8 cellular contexts compared by ENCODE assay signal in genomic region chr15:59687831-59688230, GRCh38. TPM values are rescaled to one million over a fixed set of nuclear protein-coding genes. Genes with fewer than 3 reads are reported as not detected.
DNase-seq lines count a peak whose midpoint lies in the region; ATAC-seq, FAIRE-seq and TF ChIP-seq lines count a peak whose summit lies in the region.

No MANE protein-coding gene starts in this region.

- H3K36me3 ChIP-seq in heart left ventricle, result peaks cover 0 to 25% (median 4%) of the 10 kb centered on the region in 9 donors
- no peaks in the 10 kb centered on the region for H3K36me3 ChIP-seq in GM12878 (ENCODE audit: control insufficient read depth in 2 of 2, insufficient read depth in 2 of 2, low read length in 1 of 2)
- peaks cover 2 to 7% of the 10 kb centered on the region in 2 experiments; a peak in 3 of 5 replicates for H3K36me3 ChIP-seq in HepG2 (replicated peaks in 1 of 2; ENCODE audit: control insufficient read depth in 1 of 2, insufficient read depth in 2 of 2, low read length in 2 of 2)
- peaks cover 0 to 11% (median 0%) of the 10 kb centered on the region in 4 donors for H3K36me3 ChIP-seq in upper lobe of left lung

- POLR2A ChIA-PET in GM12878 (lab: Charles Lee), result no interaction called here
- POLR2A ChIA-PET in HepG2 (lab: Yijun Ruan, JAX), result interaction anchor here (1.8 to 2.5 kb wide), 2 partner anchors 31 to 37 kb away, joined by 3 to 17 read pairs; partner anchors contain the start of gene GTF2A2

- H3K79me2 ChIP-seq in GM12878 (ENCODE audit: control insufficient read depth, insufficient read depth, low read length) (peaks cover 59% of the 10 kb centered on the region), HepG2 (ENCODE audit: insufficient read depth, low read length) (peaks cover 57% of the 10 kb centered on the region)

- H2AFZ ChIP-seq in GM12878 (ENCODE audit: control insufficient read depth, low read depth, low read length) (no peak overlapping the region), HepG2 (ENCODE audit: low read length) (no peak overlapping the region)

- ATAC-seq in heart left ventricle, result no peak
- no peak for ATAC-seq in left ventricle myocardium superior
- ATAC-seq in GM12878, result peak; percentile 41
- ATAC-seq in HepG2, result no peak
- peak in 1 of 2 donors; percentile 24 for ATAC-seq in upper lobe of left lung (ENCODE audit: low FRiP score in 2 of 2)
- no peak for ATAC-seq in GM18505 (IDR thresholded peaks at IDR 0.05; ENCODE audit: unreplicated experiment)
- ATAC-seq in GM18520 (IDR thresholded peaks at IDR 0.05; ENCODE audit: unreplicated experiment), result no peak

- TF ChIP-seq CTCF in heart left ventricle (IDR thresholded peaks at IDR 0.05) (peak in 1 of 12 donors; percentile 8), GM12878 (IDR thresholded peaks at IDR 0.05 in 2 of 3, conservative IDR thresholded peaks at IDR 0.05 in 1 of 3; ENCODE audit: control insufficient read depth in 2 of 3, extremely low read depth in 1 of 3, insufficient read depth in 1 of 3, low read depth in 3 of 3, low read length in 3 of 3) (no peak), HepG2 (CRISPR knock-in tag; IDR thresholded peaks at IDR 0.05) (no peak), upper lobe of left lung (IDR thresholded peaks at IDR 0.05) (peak in 2 of 6 experiments; percentile 48 to 56)

- H3K4me1 ChIP-seq in heart left ventricle (peaks cover 0 to 59% (median 36%) of the 10 kb centered on the region in 12 donors), GM12878 (ENCODE audit: control insufficient read depth, insufficient read depth, low read length) (peaks cover 9% of the 10 kb centered on the region), HepG2 (ENCODE audit: insufficient read depth, low read length) (peaks cover 53% of the 10 kb centered on the region), upper lobe of left lung (peaks cover 46 to 55% (median 48%) of the 10 kb centered on the region in 4 donors)

- TF ChIP-seq POLR2A in heart left ventricle (IDR thresholded peaks at IDR 0.05) (no peak), GM12878 (IDR thresholded peaks at IDR 0.05; ENCODE audit: low read depth, low read length) (no peak), HepG2 (IDR thresholded peaks at IDR 0.05; ENCODE audit: insufficient read depth in 1 of 2, low read depth in 2 of 2, low read length in 2 of 2) (no peak), upper lobe of left lung (IDR thresholded peaks at IDR 0.05) (no peak), GM18505 (IDR thresholded peaks at IDR 0.05; ENCODE audit: borderline replicate concordance, extremely low read depth, insufficient read depth, insufficient read length) (no peak)

- BruUV-seq in GM12878 (replicated peaks; lab: Mats Ljungman, UMichigan), result TSS peak; percentile 61
- TSS peak; percentile 54 for BruUV-seq in HepG2 (replicated peaks; lab: Mats Ljungman, UMichigan)

- CTCF ChIA-PET in GM12878 (lab: Yijun Ruan, JAX) (no interaction called here), HepG2 (lab: Yijun Ruan, JAX; ENCODE audit: low intra/inter-chr PET ratio, low total read pairs) (no interaction called here)

- no peak for TF ChIP-seq RAD21 in GM12878 (IDR thresholded peaks at IDR 0.05; ENCODE audit: insufficient read depth, low read depth, low read length)
- no peak for TF ChIP-seq RAD21 in HepG2 (CRISPR knock-in tag; IDR thresholded peaks at IDR 0.05)

- H3K4me3 ChIP-seq in heart left ventricle (peak overlapping the region; percentile 63 to 99 (median 90)), GM12878 (peak overlapping the region; percentile 94), HepG2 (replicated peaks in 1 of 3; ENCODE audit: insufficient read depth in 1 of 3, low read depth in 2 of 3, low read length in 3 of 3) (peak overlapping the region; percentile 79 to 98 (median 94)), upper lobe of left lung (peak overlapping the region; percentile 62 to 76 (median 70))

- peak overlapping the region; percentile 98 for H3K4me2 ChIP-seq in GM12878 (ENCODE audit: control insufficient read depth, insufficient read depth)
- peak overlapping the region; percentile 93 for H3K4me2 ChIP-seq in HepG2 (ENCODE audit: low read depth, low read length)

- DNase-seq in heart left ventricle (no peak), left ventricle myocardium superior (no peak), NCI-H2227 treated with DMSO at 0.1 percent for 48 hours (lab: John Stamatoyannopoulos, UW) (peak; percentile 4), GM12878 (ENCODE audit: low read depth, low spot score) (peak; percentile 5), HepG2 (ENCODE audit: low spot score) (peak; percentile 15), upper lobe of left lung (peak in 1 of 2 donors; percentile 27)

- H3K9ac ChIP-seq in GM12878 (ENCODE audit: control insufficient read depth, insufficient read depth, low read length), result peak overlapping the region; percentile 98
- H3K9ac ChIP-seq in HepG2 (ENCODE audit: insufficient read depth, low read depth, low read length), result peak overlapping the region; percentile 97

- 11 to 15% (median 13%) methylated on average over 5 of the region's 5 CpGs for WGBS in heart left ventricle, 4 donors
- under 1% methylated on average over 5 of the region's 5 CpGs for WGBS in GM12878 (ENCODE audit: insufficient coverage, insufficient replicate concordance, low lambda C conversion rate, missing lambda C conversion rate)
- 7% methylated on average over 5 of the region's 5 CpGs for WGBS in HepG2 (ENCODE audit: low lambda C conversion rate)
- 5 to 14% methylated on average over 5 of the region's 5 CpGs for WGBS in upper lobe of left lung, 2 donors

- peak; percentile 57 for FAIRE-seq in GM12878 (lab: Jason Lieb, UNC)
- FAIRE-seq in HepG2 (lab: Jason Lieb, UNC), result no peak

- RAD21 ChIA-PET in GM12878 (lab: Charles Lee; ENCODE audit: unreplicated experiment), result interaction anchor here (1.1 to 1.4 kb wide), 2 partner anchors 30 to 638 kb away, joined by 3 to 4 read pairs; partner anchors contain the start of gene GTF2A2

- H3K27ac ChIP-seq in heart left ventricle (peak overlapping the region in 11 of 12 donors; percentile 95 to 100 (median 98)), GM12878 (ENCODE audit: control insufficient read depth, insufficient read depth) (peak overlapping the region; percentile 98), HepG2 (ENCODE audit: extremely low read length, insufficient read depth, low read length) (peak overlapping the region; percentile 98), upper lobe of left lung (peak overlapping the region; percentile 96 to 100 (median 99))

- H4K20me1 ChIP-seq in GM12878 (ENCODE audit: control insufficient read depth, insufficient read depth), result no peaks in the 10 kb centered on the region
- H4K20me1 ChIP-seq in HepG2 (ENCODE audit: insufficient read depth, low read length), result peaks cover 39% of the 10 kb centered on the region

- intact Hi-C loops in heart left ventricle (cut with DNase I) (loop anchor here in 1 of 10 donors (2.0 kb wide), 1 partner anchor 31 kb away; the partner anchor contains the start of gene GTF2A2), left ventricle myocardium superior (cut with micrococcal nuclease) (no loop called here), GM12878 (cut with micrococcal nuclease; ENCODE audit: unreplicated experiment) (loop anchor here (5.0 kb wide), 1 partner anchor 709 kb away; the partner anchor contains the start of gene ANXA2), HepG2 (cut with micrococcal nuclease; ENCODE audit: unreplicated experiment) (loop anchor here (2.0 kb wide), 1 partner anchor 791 kb away; the partner anchor contains the start of gene ICE2)

- H3K27me3 ChIP-seq in heart left ventricle (no peaks in the 10 kb centered on the region), GM12878 (replicated peaks in 1 of 2; ENCODE audit: control insufficient read depth in 2 of 2, insufficient read depth in 2 of 2, low read length in 1 of 2) (no peaks in the 10 kb centered on the region), HepG2 (ENCODE audit: control insufficient read depth in 1 of 2, insufficient read depth in 2 of 2, low read length in 2 of 2) (no peaks in the 10 kb centered on the region; a peak in 2 of 5 replicates), upper lobe of left lung (no peaks in the 10 kb centered on the region)

- TF ChIP-seq EP300 in GM12878 (IDR thresholded peaks at IDR 0.05; ENCODE audit: borderline replicate concordance in 1 of 2, control insufficient read depth in 1 of 2, low read depth in 2 of 2, low read length in 2 of 2), result no peak
- TF ChIP-seq EP300 in HepG2 (IDR thresholded peaks at IDR 0.05; ENCODE audit: low read depth in 2 of 2, low read length in 2 of 2), result no peak
- TF ChIP-seq EP300 in HepG2 (CRISPR knock-in tag; IDR thresholded peaks at IDR 0.05; ENCODE audit: borderline replicate concordance), result no peak
- TF ChIP-seq EP300 in upper lobe of left lung (IDR thresholded peaks at IDR 0.05), result no peak

- SMC1A ChIA-PET in GM12878 (lab: Charles Lee; ENCODE audit: uncharacterized antibody, unreplicated experiment), result interaction anchor here (1.7 to 2.1 kb wide), 2 partner anchors 31 to 155 kb away, joined by 6 to 7 read pairs; partner anchors contain the start of gene GTF2A2

- H3K9me3 ChIP-seq in heart left ventricle, result no peaks in the 10 kb centered on the region
- no peaks in the 10 kb centered on the region for H3K9me3 ChIP-seq in GM12878 (replicated peaks; ENCODE audit: control insufficient read depth, insufficient read depth, low read length)
- H3K9me3 ChIP-seq in HepG2 (ENCODE audit: low read length), result no peaks in the 10 kb centered on the region
- H3K9me3 ChIP-seq in upper lobe of left lung, result no peaks in the 10 kb centered on the region

- in situ Hi-C loops in GM12878 (cut with MboI) (no loop called here), HepG2 (cut with HindIII; ENCODE audit: extremely low pct_ligation_motif_present, low pct_unique_long_range_greater_than_20kb) (loop anchor here (25.0 kb wide), 1 partner anchor 774 kb away; no protein-coding TSS in a partner anchor)

RNA-seq across cellular contexts. Expression of gene BNIP2, which starts 1.3 kb away (rescaled TPM):
- total RNA-seq in heart left ventricle (100 to 1,000 TPM in 2 of 9 donors, 10 to 100 TPM in 7; 70.5 to 103 (median 87.1) TPM), left ventricle myocardium superior (70.9 TPM), GM12878 (2014; rRNA removed) (61.2 and 68.1 TPM in 2 replicates), GM12878 (2014; rRNA removed; fragmentation: Illumina TruSeq; extraction: Trizol) (88.3 and 90.2 TPM in 2 replicates), GM12878 (2021) (60.2 and 63.1 TPM in 2 replicates), HepG2 (2016; rRNA removed; fragmentation: Illumina TruSeq; extraction: Trizol) (55.1 and 57.6 TPM in 2 replicates), upper lobe of left lung (100 to 1,000 TPM in 4 of 6 donors, 10 to 100 TPM in 2; 95.0 to 286 (median 152) TPM)
- polyA plus RNA-seq in heart left ventricle (10 to 100 TPM; 36.8 to 61.6 TPM), GM12878 (2011; rRNA removed) (51.8 and 86.2 TPM in 2 replicates), GM12878 (2014; fragmentation: Illumina TruSeq; extraction: Trizol) (82.4 and 103 TPM in 2 replicates), GM12878 (2014; fragmentation: Nextera tagmentation; extraction: Ambion mirVana) (10 to 100 TPM; 29.9 to 58.5 TPM), GM12878 (2014; rRNA removed) (64.5 and 74.2 TPM in 2 replicates), GM12878 (2016; fragmentation: Nextera tagmentation; extraction: Ambion mirVana) (100 to 1,000 TPM; 113 to 122 TPM), HepG2 (2011; rRNA removed) (11.9 and 17.4 TPM in 2 replicates)
- total RNA-seq in GM12878 (2013; cell fraction: nucleolus; rRNA removed), result 109 and 110 TPM in 2 replicates
- 19.6 TPM for polyA plus RNA-seq in GM12878 (2011; ENCODE audit: low read depth)
- polyA plus RNA-seq in GM12878 (2011; cell fraction: cytosol; rRNA removed), result 22.8 and 49.6 TPM in 2 replicates
- 20.1 and 44.3 TPM in 2 replicates for polyA plus RNA-seq in GM12878 (2011; cell fraction: nucleus; rRNA removed)
- polyA plus RNA-seq in GM12878 (2012), result 40.0 and 41.6 TPM in 2 replicates
- 11.2 and 23.2 TPM in 2 replicates for polyA minus RNA-seq in GM12878 (2011; rRNA and poly(A)+ RNA removed)
- 18.8 and 22.9 TPM in 2 replicates for polyA minus RNA-seq in GM12878 (2011; cell fraction: cytosol; rRNA and poly(A)+ RNA removed)
- 16.2 and 27.7 TPM in 2 replicates for polyA minus RNA-seq in GM12878 (2011; cell fraction: nucleus; rRNA and poly(A)+ RNA removed)
- 14.7 and 15.0 TPM in 2 replicates for total RNA-seq in HepG2 (2016; cell fraction: cytosol; rRNA removed; fragmentation: Illumina TruSeq; extraction: Trizol; ENCODE audit: low read depth)
- total RNA-seq in HepG2 (2016; cell fraction: insoluble cytoplasmic fraction; rRNA removed; fragmentation: Illumina TruSeq; extraction: Trizol), result 53.0 and 56.3 TPM in 2 replicates
- total RNA-seq in HepG2 (2016; cell fraction: membrane; rRNA removed; fragmentation: Illumina TruSeq; extraction: Trizol), result 19.6 and 21.1 TPM in 2 replicates
- 59.8 and 62.4 TPM in 2 replicates for total RNA-seq in HepG2 (2016; cell fraction: nucleus; rRNA removed; fragmentation: Illumina TruSeq; extraction: Trizol)
- 15.1 and 17.3 TPM in 2 replicates for polyA plus RNA-seq in HepG2 (2011; cell fraction: cytosol; rRNA removed)
- polyA plus RNA-seq in HepG2 (2011; cell fraction: nucleus; rRNA removed), result 20.7 and 22.5 TPM in 2 replicates
- 24.1 and 27.1 TPM in 2 replicates for polyA plus RNA-seq in HepG2 (2012)
- polyA plus RNA-seq in HepG2 (2016; cell fraction: cytosol; fragmentation: Illumina TruSeq; extraction: Trizol; ENCODE audit: low read depth), result 3.1 and 4.4 TPM in 2 replicates
- 39.2 and 39.8 TPM in 2 replicates for polyA plus RNA-seq in HepG2 (2016; cell fraction: insoluble cytoplasmic fraction; fragmentation: Illumina TruSeq; extraction: Trizol; ENCODE audit: low read depth)
- polyA plus RNA-seq in HepG2 (2016; cell fraction: membrane; fragmentation: Illumina TruSeq; extraction: Trizol; ENCODE audit: low read depth), result 11.3 and 11.4 TPM in 2 replicates
- polyA plus RNA-seq in HepG2 (2016; cell fraction: nucleus; fragmentation: Illumina TruSeq; extraction: Trizol; ENCODE audit: insufficient read depth, low read depth), result 64.4 and 67.5 TPM in 2 replicates
- polyA minus RNA-seq in HepG2 (2011; rRNA and poly(A)+ RNA removed; ENCODE audit: low replicate concordance), result 5.2 and 8.2 TPM in 2 replicates
- polyA minus RNA-seq in HepG2 (2011; cell fraction: cytosol; rRNA and poly(A)+ RNA removed), result 27.3 and 28.5 TPM in 2 replicates
- 69.1 and 79.8 TPM in 2 replicates for polyA minus RNA-seq in HepG2 (2011; cell fraction: nucleus; rRNA and poly(A)+ RNA removed)

RNA-seq across cellular contexts. Expression of gene GTF2A2, which starts 30.5 kb away (rescaled TPM):
- total RNA-seq in heart left ventricle (100 to 1,000 TPM in 7 of 9 donors, 10 to 100 TPM in 2; 23.8 to 156 (median 115) TPM), left ventricle myocardium superior (121 TPM), GM12878 (2014; rRNA removed) (89.2 and 104 TPM in 2 replicates), GM12878 (2014; rRNA removed; fragmentation: Illumina TruSeq; extraction: Trizol) (98.1 and 105 TPM in 2 replicates), GM12878 (2021) (150 and 160 TPM in 2 replicates), HepG2 (2016; rRNA removed; fragmentation: Illumina TruSeq; extraction: Trizol) (106 and 118 TPM in 2 replicates), upper lobe of left lung (10 to 100 TPM in 5 of 6 donors, 1 to 10 TPM in 1; 5.5 to 80.1 (median 30.2) TPM)
- polyA plus RNA-seq in heart left ventricle (100 to 1,000 TPM in 1 of 2 donors, 10 to 100 TPM in 1; 88.4 to 110 TPM), GM12878 (2011; rRNA removed) (93.9 and 172 TPM in 2 replicates), GM12878 (2014; fragmentation: Illumina TruSeq; extraction: Trizol) (108 and 124 TPM in 2 replicates), GM12878 (2014; fragmentation: Nextera tagmentation; extraction: Ambion mirVana) (100 to 1,000 TPM; 479 to 565 TPM), GM12878 (2014; rRNA removed) (101 and 103 TPM in 2 replicates), GM12878 (2016; fragmentation: Nextera tagmentation; extraction: Ambion mirVana) (100 to 1,000 TPM; 486 to 493 TPM), HepG2 (2011; rRNA removed) (23.3 and 24.4 TPM in 2 replicates)
- total RNA-seq in GM12878 (2013; cell fraction: nucleolus; rRNA removed), result 23.3 and 27.0 TPM in 2 replicates
- polyA plus RNA-seq in GM12878 (2011; ENCODE audit: low read depth), result 56.6 TPM
- polyA plus RNA-seq in GM12878 (2011; cell fraction: cytosol; rRNA removed), result 43.4 and 48.7 TPM in 2 replicates
- 22.4 and 46.6 TPM in 2 replicates for polyA plus RNA-seq in GM12878 (2011; cell fraction: nucleus; rRNA removed)
- 68.8 and 94.4 TPM in 2 replicates for polyA plus RNA-seq in GM12878 (2012)
- polyA minus RNA-seq in GM12878 (2011; rRNA and poly(A)+ RNA removed), result 13.6 and 15.9 TPM in 2 replicates
- 9.5 and 14.2 TPM in 2 replicates for polyA minus RNA-seq in GM12878 (2011; cell fraction: cytosol; rRNA and poly(A)+ RNA removed)
- 8.7 and 11.8 TPM in 2 replicates for polyA minus RNA-seq in GM12878 (2011; cell fraction: nucleus; rRNA and poly(A)+ RNA removed)
- total RNA-seq in HepG2 (2016; cell fraction: cytosol; rRNA removed; fragmentation: Illumina TruSeq; extraction: Trizol; ENCODE audit: low read depth), result 74.1 and 118 TPM in 2 replicates
- 109 and 142 TPM in 2 replicates for total RNA-seq in HepG2 (2016; cell fraction: insoluble cytoplasmic fraction; rRNA removed; fragmentation: Illumina TruSeq; extraction: Trizol)
- total RNA-seq in HepG2 (2016; cell fraction: membrane; rRNA removed; fragmentation: Illumina TruSeq; extraction: Trizol), result 141 and 182 TPM in 2 replicates
- total RNA-seq in HepG2 (2016; cell fraction: nucleus; rRNA removed; fragmentation: Illumina TruSeq; extraction: Trizol), result 39.0 and 52.5 TPM in 2 replicates
- 24.7 and 43.0 TPM in 2 replicates for polyA plus RNA-seq in HepG2 (2011; cell fraction: cytosol; rRNA removed)
- polyA plus RNA-seq in HepG2 (2011; cell fraction: nucleus; rRNA removed), result 5.5 and 6.4 TPM in 2 replicates
- 44.4 and 55.1 TPM in 2 replicates for polyA plus RNA-seq in HepG2 (2012)
- 234 and 380 TPM in 2 replicates for polyA plus RNA-seq in HepG2 (2016; cell fraction: cytosol; fragmentation: Illumina TruSeq; extraction: Trizol; ENCODE audit: low read depth)
- polyA plus RNA-seq in HepG2 (2016; cell fraction: insoluble cytoplasmic fraction; fragmentation: Illumina TruSeq; extraction: Trizol; ENCODE audit: low read depth), result 194 and 206 TPM in 2 replicates
- 203 and 294 TPM in 2 replicates for polyA plus RNA-seq in HepG2 (2016; cell fraction: membrane; fragmentation: Illumina TruSeq; extraction: Trizol; ENCODE audit: low read depth)
- 80.3 and 80.7 TPM in 2 replicates for polyA plus RNA-seq in HepG2 (2016; cell fraction: nucleus; fragmentation: Illumina TruSeq; extraction: Trizol; ENCODE audit: insufficient read depth, low read depth)
- 2.4 and 16.3 TPM in 2 replicates for polyA minus RNA-seq in HepG2 (2011; rRNA and poly(A)+ RNA removed; ENCODE audit: low replicate concordance)
- 10.3 and 16.3 TPM in 2 replicates for polyA minus RNA-seq in HepG2 (2011; cell fraction: cytosol; rRNA and poly(A)+ RNA removed)
- polyA minus RNA-seq in HepG2 (2011; cell fraction: nucleus; rRNA and poly(A)+ RNA removed), result 8.7 and 12.1 TPM in 2 replicates

Comparison
In these comparisons a context has a peak if more than half of its experiments do, and no peak if none do; other contexts are left out.
1. DNase-seq: peak in NCI-H2227 treated with DMSO at 0.1 percent for 48 hours (single experiment), GM12878 (single experiment) and HepG2 (single experiment); none in heart left ventricle (0 of 5) and left ventricle myocardium superior (single experiment).
2. Peak in every context shown above with its lines, with median percentiles within 50 percentile points of each other: H3K27ac ChIP-seq and H3K4me3 ChIP-seq.